In the genomic region with DNA sequence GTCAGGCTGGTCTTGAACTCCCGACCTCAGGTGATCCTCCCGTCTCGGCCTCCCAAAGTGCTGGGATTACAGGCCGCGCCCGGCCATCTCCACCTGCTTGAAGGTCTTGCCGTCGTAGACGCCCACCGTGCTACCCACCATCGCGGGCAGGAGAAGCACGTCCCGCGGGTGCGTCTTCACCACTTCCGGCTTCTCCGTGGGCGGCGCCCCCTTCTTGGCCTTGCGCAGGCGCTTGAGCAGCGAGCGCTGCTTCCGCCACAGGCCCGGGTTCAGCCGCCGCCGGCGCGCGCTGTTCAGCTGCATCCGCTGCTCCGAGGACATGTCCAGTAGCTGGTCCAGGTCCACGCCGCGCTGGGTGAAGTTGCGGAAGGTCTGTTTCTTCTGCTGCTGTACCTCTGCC, we compare ENCODE assay signal across 24 cellular contexts.
"Had no signal": no experiment of that assay in that cellular context is flagged by ENCODE, and none has a peak within 500 bp of the region (broad histone marks: within the 10 kb centered on the region; RNA-seq: fewer than 3 reads in every experiment).

No MANE protein-coding gene starts in this region.

- ATAC-seq: activated T-cell treated with anti-CD3 and anti-CD28 coated beads, Interleukin-2, amount 50 U/mL, for 72 hours; body of pancreas; heart right ventricle; left lobe of liver; lower lobe of right lung; mucosa of descending colon; right cardiac atrium had no signal

- H3K4me3 Mint-ChIP-seq: dendritic cell treated with granulocyte-macrophage colony-stimulating factor and Interleukin-4, amounts not matched to agents 40 ng/mL and 50 ng/mL, for 4 days; nephron progenitor cell; stimulated activated naive CD8-positive, alpha-beta T cell treated with anti-CD3 and anti-CD28 coated beads, Interleukin-15, Interleukin-2, amounts not matched to agents 100 ng/mL and 50 ng/mL, for 24 hours had no signal

- H3K27ac Mint-ChIP-seq: activated T-cell treated with anti-CD3 and anti-CD28 coated beads, Interleukin-2, amount 50 U/mL, for 72 hours; dendritic cell treated with granulocyte-macrophage colony-stimulating factor and Interleukin-4, amounts not matched to agents 40 ng/mL and 50 ng/mL, for 4 days; nephron progenitor cell; stimulated activated naive CD8-positive, alpha-beta T cell treated with anti-CD3 and anti-CD28 coated beads, Interleukin-15, Interleukin-2, amounts not matched to agents 100 ng/mL and 50 ng/mL, for 24 hours had no signal

- H3K9me3 Mint-ChIP-seq: activated T-cell treated with anti-CD3 and anti-CD28 coated beads, Interleukin-2, amount 50 U/mL, for 72 hours; dendritic cell treated with granulocyte-macrophage colony-stimulating factor and Interleukin-4, amounts not matched to agents 40 ng/mL and 50 ng/mL, for 4 days; nephron progenitor cell; stimulated activated naive CD8-positive, alpha-beta T cell treated with anti-CD3 and anti-CD28 coated beads, Interleukin-15, Interleukin-2, amounts not matched to agents 100 ng/mL and 50 ng/mL, for 24 hours had no signal

- DNase-seq: activated CD4-positive, alpha-beta T cell treated with anti-CD3 and anti-CD28 coated beads for 4 hours; activated CD4-positive, alpha-beta T cell treated with anti-CD3 and anti-CD28 coated beads, Interleukin-2, amount 50 U/mL, for 48 hours; activated CD4-positive, CD25-positive, alpha-beta regulatory T cell; activated effector memory CD4-positive, alpha-beta T cell treated with anti-CD3 and anti-CD28 coated beads, Interleukin-2, amount 50 U/mL, for 16 hours; activated naive CD4-positive, alpha-beta T cell treated with anti-CD3 and anti-CD28 coated beads, Interleukin-2, amount 50 U/mL, for 16 hours; anterior cingulate cortex; body of pancreas; effector CD4-positive, alpha-beta T cell; foreskin fibroblast; heart right ventricle; kidney; lower lobe of right lung; mesendoderm; mucosa of descending colon; nephron progenitor cell; nucleus accumbens; right cardiac atrium; stimulated activated CD4-positive, alpha-beta T cell treated with anti-CD3 and anti-CD28 coated beads, Interleukin-4, amount 100 ng/mL, for 4 hours; substantia nigra; tibial artery had no signal

- H3K27me3 Mint-ChIP-seq: stimulated activated naive CD8-positive, alpha-beta T cell treated with anti-CD3 and anti-CD28 coated beads, Interleukin-15, Interleukin-2, amounts not matched to agents 100 ng/mL and 50 ng/mL, for 24 hours had no signal
